10 cellular contexts compared by ENCODE assay signal in genomic region chr22:45978275-45978713, GRCh38. TPM values are rescaled to one million over a fixed set of nuclear protein-coding genes. Genes with fewer than 3 reads are reported as not detected.
DNase-seq lines count a peak whose midpoint lies in the region; ATAC-seq and TF ChIP-seq lines count a peak whose summit lies in the region.
"Had no signal": no experiment of that assay in that cellular context is flagged by ENCODE, and none has a peak within 500 bp of the region (broad histone marks: within the 10 kb centered on the region; RNA-seq: fewer than 3 reads in every experiment).

No MANE protein-coding gene starts in this region.

- no peak for ATAC-seq in GM23338
- ATAC-seq in GM18909 (IDR thresholded peaks at IDR 0.05; ENCODE audit: poor library complexity, unreplicated experiment) = no peak
- no peak for ATAC-seq in natural killer cell
- ATAC-seq in activated CD8-positive, alpha-beta memory T cell treated with anti-CD3 and anti-CD28 coated beads, Interleukin-2, amount 10 ng/mL, durations not matched to agents 7 days and 5 days = no peak

- intact Hi-C loops in natural killer cell (cut with micrococcal nuclease) = no loop called here

- H3K4me3 Mint-ChIP-seq in GM23338 = peak overlapping the region; percentile 73
- no peak overlapping the region for H3K4me3 Mint-ChIP-seq in natural killer cell
- no peak overlapping the region for H3K4me3 Mint-ChIP-seq in activated CD8-positive, alpha-beta memory T cell treated with anti-CD3 and anti-CD28 coated beads, Interleukin-2, amount 10 ng/mL, durations not matched to agents 7 days and 5 days

- H3K27me3 ChIP-seq in GM23338 (ENCODE audit: insufficient read depth) = peaks cover 60% of the 10 kb centered on the region
- peaks cover 0 to 48% of the 10 kb centered on the region in 2 donors for H3K27me3 ChIP-seq in Peyer's patch
- peaks cover 49% of the 10 kb centered on the region for H3K27me3 ChIP-seq in iPS-15b (ENCODE audit: control insufficient read depth, insufficient read depth, low read length)
- peaks cover 49% of the 10 kb centered on the region for H3K27me3 ChIP-seq in skeletal muscle satellite cell (ENCODE audit: control insufficient read depth, insufficient read depth, low read length)

- TF ChIP-seq POLR2A in Peyer's patch (IDR thresholded peaks at IDR 0.05) = no peak

- peak overlapping the region; percentile 82 for H3K4me2 ChIP-seq in GM23338
- H3K4me2 ChIP-seq in skeletal muscle satellite cell (ENCODE audit: low read length) = peak overlapping the region; percentile 100

- H3K27ac Mint-ChIP-seq in GM23338 = no peak overlapping the region
- H3K27ac Mint-ChIP-seq in natural killer cell = no peak overlapping the region
- no peak overlapping the region for H3K27ac Mint-ChIP-seq in activated CD8-positive, alpha-beta memory T cell treated with anti-CD3 and anti-CD28 coated beads, Interleukin-2, amount 10 ng/mL, durations not matched to agents 7 days and 5 days

- H3K9me3 ChIP-seq in Peyer's patch (no peaks in the 10 kb centered on the region), iPS-15b (ENCODE audit: control insufficient read depth, insufficient read depth, low read length) (no peaks in the 10 kb centered on the region), skeletal muscle satellite cell (replicated peaks; ENCODE audit: low read length) (no peaks in the 10 kb centered on the region)
- H3K9me3 ChIP-seq: adrenal gland had no signal

- no peak overlapping the region for H3K9ac ChIP-seq in iPS-15b (ENCODE audit: low read depth, low read length)
- no peak overlapping the region for H3K9ac ChIP-seq in skeletal muscle satellite cell (ENCODE audit: low read depth, low read length)

- H2AFZ ChIP-seq in GM23338 = peak overlapping the region; percentile 95

- TF ChIP-seq CTCF in GM23338 (conservative IDR thresholded peaks at IDR 0.05; ENCODE audit: low read depth in 2 of 2) = 0 out of 4 replicates have a peak, but pooled peaks of 1 of the 2 experiments have one; percentile 24
- peak in 1 of 6 experiments; percentile 39 for TF ChIP-seq CTCF in Peyer's patch (IDR thresholded peaks at IDR 0.05)
- no peak for TF ChIP-seq CTCF in natural killer cell (IDR thresholded peaks at IDR 0.05)
- TF ChIP-seq CTCF in foreskin fibroblast (IDR thresholded peaks at IDR 0.05; ENCODE audit: low read depth, low read length) = no peak

- DNase-seq in GM23338 (ENCODE audit: low spot score) (no peak), Peyer's patch (no peak), natural killer cell (no peak), foreskin fibroblast (no peak)
- DNase-seq in activated CD8-positive, alpha-beta memory T cell treated with anti-CD3 and anti-CD28 coated beads, Interleukin-2, amount 10 ng/mL, durations not matched to agents 7 days and 5 days = no peak

- H3K4me1 Mint-ChIP-seq in GM23338 = peaks cover 16% of the 10 kb centered on the region
- no peaks in the 10 kb centered on the region for H3K4me1 Mint-ChIP-seq in natural killer cell
- peaks cover 8% of the 10 kb centered on the region for H3K4me1 Mint-ChIP-seq in activated CD8-positive, alpha-beta memory T cell treated with anti-CD3 and anti-CD28 coated beads, Interleukin-2, amount 10 ng/mL, durations not matched to agents 7 days and 5 days

- H3K27ac ChIP-seq in GM23338 (ENCODE audit: low read depth) (no peak overlapping the region), Peyer's patch (peak overlapping the region in 1 of 4 donors; percentile 46)
- H3K27ac ChIP-seq: adrenal gland had no signal

- H3K79me2 ChIP-seq in GM23338 (replicated peaks; ENCODE audit: insufficient read depth) = no peaks in the 10 kb centered on the region

- H3K27me3 Mint-ChIP-seq in GM23338 (ENCODE audit: insufficient read depth, low read depth, poor library complexity) (peaks cover 43% of the 10 kb centered on the region), natural killer cell (ENCODE audit: low read depth in 2 of 2) (peaks cover 20 to 23% of the 10 kb centered on the region in 2 donors)
- H3K27me3 Mint-ChIP-seq in activated CD8-positive, alpha-beta memory T cell treated with anti-CD3 and anti-CD28 coated beads, Interleukin-2, amount 10 ng/mL, durations not matched to agents 7 days and 5 days = peaks cover 33% of the 10 kb centered on the region

- H4K20me1 ChIP-seq in GM23338 (replicated peaks; ENCODE audit: insufficient read depth) = peaks cover 4% of the 10 kb centered on the region

- H3K9me2 ChIP-seq in GM23338 (ENCODE audit: insufficient read depth) = no peaks in the 10 kb centered on the region

- H3K4me1 ChIP-seq in GM23338 (ENCODE audit: insufficient read depth) = peaks cover 8% of the 10 kb centered on the region
- H3K4me1 ChIP-seq in Peyer's patch = peaks cover 5 to 31% (median 20%) of the 10 kb centered on the region in 4 donors
- H3K4me1 ChIP-seq in iPS-15b (ENCODE audit: control insufficient read depth, insufficient read depth, low read length) = no peaks in the 10 kb centered on the region
- peaks cover 9% of the 10 kb centered on the region for H3K4me1 ChIP-seq in skeletal muscle satellite cell (ENCODE audit: control insufficient read depth, insufficient read depth, low read length)

- H3K4me3 ChIP-seq in GM23338 (peak overlapping the region; percentile 70), Peyer's patch (peak overlapping the region in 3 of 4 donors; percentile 60 to 68 (median 66)), iPS-15b (ENCODE audit: low read depth, low read length) (peak overlapping the region; percentile 43), skeletal muscle satellite cell (ENCODE audit: low read length) (no peak overlapping the region), foreskin fibroblast (ENCODE audit: low read depth in 1 of 2, low read length in 2 of 2) (no peak overlapping the region)

- peaks cover 9% of the 10 kb centered on the region for H3K9me3 Mint-ChIP-seq in GM23338
- no peaks in the 10 kb centered on the region for H3K9me3 Mint-ChIP-seq in natural killer cell
- H3K9me3 Mint-ChIP-seq in activated CD8-positive, alpha-beta memory T cell treated with anti-CD3 and anti-CD28 coated beads, Interleukin-2, amount 10 ng/mL, durations not matched to agents 7 days and 5 days (ENCODE audit: low read depth) = no peaks in the 10 kb centered on the region

- H3K36me3 Mint-ChIP-seq in GM23338 (ENCODE audit: low read depth) = peaks cover 4% of the 10 kb centered on the region; the same call in 2 of the 3 replicates
- H3K36me3 Mint-ChIP-seq in natural killer cell = no peaks in the 10 kb centered on the region
- no peaks in the 10 kb centered on the region for H3K36me3 Mint-ChIP-seq in activated CD8-positive, alpha-beta memory T cell treated with anti-CD3 and anti-CD28 coated beads, Interleukin-2, amount 10 ng/mL, durations not matched to agents 7 days and 5 days

- peaks cover 12% of the 10 kb centered on the region for H3F3A ChIP-seq in GM23338 (replicated peaks; ENCODE audit: low read depth)

- CTCF ChIA-PET in activated CD8-positive, alpha-beta memory T cell treated with anti-CD3 and anti-CD28 coated beads, Interleukin-2, amount 10 ng/mL, durations not matched to agents 7 days and 5 days (lab: Charles Lee) = interaction anchor here (0.7 kb wide), 1 partner anchor 350 kb away, joined by 3 read pairs; no protein-coding TSS in a partner anchor

- no peaks in the 10 kb centered on the region for H3K36me3 ChIP-seq in GM23338 (ENCODE audit: insufficient read depth)
- H3K36me3 ChIP-seq in Peyer's patch = no peaks in the 10 kb centered on the region
- no peaks in the 10 kb centered on the region for H3K36me3 ChIP-seq in iPS-15b (ENCODE audit: control insufficient read depth, insufficient read depth, low read length)
- H3K36me3 ChIP-seq in skeletal muscle satellite cell (ENCODE audit: insufficient read depth, low read length) = no peaks in the 10 kb centered on the region
- H3K36me3 ChIP-seq: adrenal gland had no signal

TF ChIP-seq in GM23338, 12 proteins besides CTCF, POLR2A, EP300 and RAD21 (continues in another document):
- TF ChIP-seq NANOG (IDR thresholded peaks at IDR 0.05; ENCODE audit: borderline replicate concordance) = no peak
- peak; percentile 84 for TF ChIP-seq EZH2 (IDR thresholded peaks at IDR 0.05; ENCODE audit: low read depth, unreplicated experiment)
- no peak for TF ChIP-seq ZNF331 (CRISPR knock-in tag; IDR thresholded peaks at IDR 0.05; ENCODE audit: low read depth)
- TF ChIP-seq ZNF114 (CRISPR knock-in tag; IDR thresholded peaks at IDR 0.05) = no peak
- TF ChIP-seq CREB1 (CRISPR knock-in tag; IDR thresholded peaks at IDR 0.05; ENCODE audit: low read depth) = no peak

RNA-seq across cellular contexts. Expression of gene WNT7B, which starts 1.3 kb away (rescaled TPM):
- 0.10 and 3.0 TPM in 2 replicates for total RNA-seq in GM23338 (2014; rRNA removed; shearing (Covaris generic))
- polyA plus RNA-seq in GM23338 (2016; fragmentation: Nextera tagmentation; extraction: Ambion mirVana) = 0.17 TPM in 1 of 2 replicates, not detected in the other
- total RNA-seq in Peyer's patch (not detected), natural killer cell (not detected)
- not detected in 2 replicates for total RNA-seq in skeletal muscle satellite cell (2012; rRNA removed)
- total RNA-seq in activated CD8-positive, alpha-beta memory T cell treated with anti-CD3 and anti-CD28 coated beads, Interleukin-2, amount 10 ng/mL, durations not matched to agents 7 days and 5 days = not detected
- total RNA-seq: mononuclear cell had no signal

Comparison
In these comparisons a context has a peak if more than half of its experiments do, and no peak if none do; other contexts are left out.
1. H3K4me3 ChIP-seq: peak in GM23338 (single experiment), Peyer's patch (3 of 4) and iPS-15b (single experiment); none in skeletal muscle satellite cell (single experiment) and foreskin fibroblast (0 of 2).